7 cellular contexts compared by ENCODE assay signal in genomic region chr1:8137406-8138244, GRCh38.
DNase-seq lines count a peak whose midpoint lies in the region; ATAC-seq and TF ChIP-seq lines count a peak whose summit lies in the region.

No MANE protein-coding gene starts in this region.

- H3K4me3 Mint-ChIP-seq in stimulated activated memory B cell treated with anti-CD40 and anti-IgM and Interleukin-4, amounts not matched to agents 10 μg/mL and 1 μg/mL and 100 μg/mL, for 72 hours, result no peak overlapping the region

- intact Hi-C loops in uterus (cut with DNase I; ENCODE audit: low total_unique reads), result no loop called here

- H3K27ac ChIP-seq in mucosa of rectum (ENCODE audit: low read depth in 2 of 2, low read length in 2 of 2) (peak overlapping the region; percentile 52 to 58), uterus (peak overlapping the region; percentile 86 to 89)

- DNase-seq in M059J (ENCODE audit: low read depth), result peak; percentile 99
- peak; percentile 74 to 97 for DNase-seq in dermis microvascular lymphatic vessel endothelial cell (ENCODE audit: low read depth in 2 of 2)
- DNase-seq in uterus, result peak; percentile 53 to 56
- DNase-seq in CD1c-positive myeloid dendritic cell (ENCODE audit: extremely low spot score), result no peak

- no peak overlapping the region for H3K27ac Mint-ChIP-seq in stimulated activated memory B cell treated with anti-CD40 and anti-IgM and Interleukin-4, amounts not matched to agents 10 μg/mL and 1 μg/mL and 100 μg/mL, for 72 hours

- H3K36me3 ChIP-seq in mucosa of rectum (ENCODE audit: control insufficient read depth in 2 of 2, insufficient read depth in 2 of 2, low read length in 2 of 2), result no peaks in the 10 kb centered on the region
- no peaks in the 10 kb centered on the region for H3K36me3 ChIP-seq in uterus

- H3K9me3 ChIP-seq in mucosa of rectum (ENCODE audit: control insufficient read depth in 2 of 2, low read length in 2 of 2) (no peaks in the 10 kb centered on the region), uterus (no peaks in the 10 kb centered on the region)

- H3K4me1 ChIP-seq in mucosa of rectum (ENCODE audit: control insufficient read depth in 2 of 2, insufficient read depth in 2 of 2, low read length in 2 of 2), result no peaks in the 10 kb centered on the region
- H3K4me1 ChIP-seq in uterus, result peaks cover 0 to 4% of the 10 kb centered on the region in 2 donors

- no peak overlapping the region for H3K4me3 ChIP-seq in mucosa of rectum (ENCODE audit: low read length in 2 of 2)
- H3K4me3 ChIP-seq in uterus, result no peak overlapping the region

- no peak for ATAC-seq in GM21825 (IDR thresholded peaks at IDR 0.05; ENCODE audit: unreplicated experiment)
- ATAC-seq in stimulated activated memory B cell treated with anti-CD40 and anti-IgM and Interleukin-4, amounts not matched to agents 10 μg/mL and 1 μg/mL and 100 μg/mL, for 72 hours, result no peak

- no peak for TF ChIP-seq CTCF in uterus (IDR thresholded peaks at IDR 0.05)

- no peaks in the 10 kb centered on the region for H3K4me1 Mint-ChIP-seq in stimulated activated memory B cell treated with anti-CD40 and anti-IgM and Interleukin-4, amounts not matched to agents 10 μg/mL and 1 μg/mL and 100 μg/mL, for 72 hours

- no peaks in the 10 kb centered on the region for H3K36me3 Mint-ChIP-seq in stimulated activated memory B cell treated with anti-CD40 and anti-IgM and Interleukin-4, amounts not matched to agents 10 μg/mL and 1 μg/mL and 100 μg/mL, for 72 hours

- no peak overlapping the region for H3K9ac ChIP-seq in mucosa of rectum (ENCODE audit: low read depth in 1 of 2, low read length in 2 of 2)

- H3K9me3 Mint-ChIP-seq in stimulated activated memory B cell treated with anti-CD40 and anti-IgM and Interleukin-4, amounts not matched to agents 10 μg/mL and 1 μg/mL and 100 μg/mL, for 72 hours, result no peaks in the 10 kb centered on the region

- no peaks in the 10 kb centered on the region for H3K27me3 ChIP-seq in mucosa of rectum (ENCODE audit: control insufficient read depth in 2 of 2, insufficient read depth in 2 of 2, low read length in 2 of 2)
- H3K27me3 ChIP-seq in uterus, result no peaks in the 10 kb centered on the region

- TF ChIP-seq POLR2A in uterus (IDR thresholded peaks at IDR 0.05), result no peak

- H3K27me3 Mint-ChIP-seq in stimulated activated memory B cell treated with anti-CD40 and anti-IgM and Interleukin-4, amounts not matched to agents 10 μg/mL and 1 μg/mL and 100 μg/mL, for 72 hours, result peaks cover 67% of the 10 kb centered on the region
